ENCODE assay signal across 16 cellular contexts in genomic region chr1:179168526-179168925, GRCh38.
DNase-seq lines count a peak whose midpoint lies in the region; ATAC-seq and TF ChIP-seq lines count a peak whose summit lies in the region.
"Had no signal": no experiment of that assay in that cellular context is flagged by ENCODE, and none has a peak within 500 bp of the region (broad histone marks: within the 10 kb centered on the region; RNA-seq: fewer than 3 reads in every experiment).

No MANE protein-coding gene starts in this region.

- peak overlapping the region; percentile 20 for H3K27ac ChIP-seq in foreskin keratinocyte
- H3K27ac ChIP-seq: BLaER1 had no signal

- ATAC-seq in foreskin keratinocyte (no peak), HG03095 (IDR thresholded peaks at IDR 0.05; ENCODE audit: unreplicated experiment) (no peak)
- no peak for ATAC-seq in stimulated activated memory B cell treated with anti-CD40 and anti-IgM and Interleukin-4, amounts not matched to agents 10 μg/mL and 1 μg/mL and 100 μg/mL, for 72 hours

- H3K9me3 Mint-ChIP-seq in stimulated activated memory B cell treated with anti-CD40 and anti-IgM and Interleukin-4, amounts not matched to agents 10 μg/mL and 1 μg/mL and 100 μg/mL, for 72 hours, result no peaks in the 10 kb centered on the region
- H3K9me3 Mint-ChIP-seq: H9, IgD-negative memory B cell had no signal

- H3K27me3 ChIP-seq in foreskin keratinocyte, result no peaks in the 10 kb centered on the region
- H3K27me3 ChIP-seq: BLaER1 had no signal

- no peak overlapping the region for H3K4me3 Mint-ChIP-seq in stimulated activated memory B cell treated with anti-CD40 and anti-IgM and Interleukin-4, amounts not matched to agents 10 μg/mL and 1 μg/mL and 100 μg/mL, for 72 hours
- H3K4me3 Mint-ChIP-seq: CD4-positive, CD25-positive, alpha-beta regulatory T cell; H9; IgD-negative memory B cell had no signal

- no peaks in the 10 kb centered on the region for H3K27me3 Mint-ChIP-seq in stimulated activated memory B cell treated with anti-CD40 and anti-IgM and Interleukin-4, amounts not matched to agents 10 μg/mL and 1 μg/mL and 100 μg/mL, for 72 hours
- H3K27me3 Mint-ChIP-seq: CD4-positive, CD25-positive, alpha-beta regulatory T cell; IgD-negative memory B cell had no signal

- peaks cover 36% of the 10 kb centered on the region for H3K4me1 ChIP-seq in foreskin keratinocyte

- no peaks in the 10 kb centered on the region for H3K36me3 Mint-ChIP-seq in stimulated activated memory B cell treated with anti-CD40 and anti-IgM and Interleukin-4, amounts not matched to agents 10 μg/mL and 1 μg/mL and 100 μg/mL, for 72 hours

- H3K4me1 Mint-ChIP-seq in stimulated activated memory B cell treated with anti-CD40 and anti-IgM and Interleukin-4, amounts not matched to agents 10 μg/mL and 1 μg/mL and 100 μg/mL, for 72 hours, result peaks cover 29% of the 10 kb centered on the region

- peak overlapping the region; percentile 17 for H3K27ac Mint-ChIP-seq in stimulated activated memory B cell treated with anti-CD40 and anti-IgM and Interleukin-4, amounts not matched to agents 10 μg/mL and 1 μg/mL and 100 μg/mL, for 72 hours
- H3K27ac Mint-ChIP-seq: H9 had no signal

- DNase-seq in CD1c-positive myeloid dendritic cell (ENCODE audit: extremely low spot score) (peak; percentile 72), LHCN-M2 (ENCODE audit: low read depth) (peak; percentile 60), foreskin keratinocyte (no peak), NCI-H187 treated with DMSO at 0.1 percent for 48 hours (lab: John Stamatoyannopoulos, UW) (no peak)
- DNase-seq in activated naive CD4-positive, alpha-beta T cell treated with Interleukin-2 at 50 U/mL for 16 hours, result no peak
- DNase-seq: 8988T; AML-193; Calu3; CD4-positive, CD25-positive, alpha-beta regulatory T cell; DMS 273 treated with DMSO at 0.1 percent for 48 hours; GOT3; H9 had no signal

- TF ChIP-seq CTCF in foreskin keratinocyte (conservative IDR thresholded peaks at IDR 0.05), result no peak

Comparison
In these comparisons a context has a peak if more than half of its experiments do, and no peak if none do; other contexts are left out.
1. DNase-seq: peak in CD1c-positive myeloid dendritic cell (single experiment) and LHCN-M2 (single experiment); none in foreskin keratinocyte (0 of 2), NCI-H187 treated with DMSO at 0.1 percent for 48 hours (single experiment) and activated naive CD4-positive, alpha-beta T cell treated with Interleukin-2 at 50 U/mL for 16 hours (single experiment).